24 cellular contexts compared by ENCODE assay signal in the genomic region with DNA sequence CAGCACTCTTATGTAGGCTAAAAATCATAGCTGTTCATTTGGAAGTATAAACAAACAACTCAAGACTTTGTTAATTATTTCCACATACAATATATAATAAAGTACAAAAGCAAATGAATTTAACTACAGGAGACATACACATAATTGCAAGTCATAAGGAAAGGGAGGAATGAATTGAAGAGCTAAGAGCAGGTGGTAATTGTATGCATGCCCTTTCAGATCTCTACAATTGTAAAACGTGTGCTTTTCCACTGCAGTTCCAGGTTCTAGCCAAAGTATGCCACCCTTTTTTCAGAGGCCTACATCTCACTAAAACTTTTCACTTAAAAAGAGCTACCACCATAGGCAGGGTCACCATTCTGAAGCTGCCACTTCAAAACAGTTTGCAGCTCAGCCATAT.
"Had no signal": no experiment of that assay in that cellular context is flagged by ENCODE, and none has a peak within 500 bp of the region (broad histone marks: within the 10 kb centered on the region; RNA-seq: fewer than 3 reads in every experiment).

No MANE protein-coding gene starts in this region.

- H3K9me3 Mint-ChIP-seq: IgD-negative memory B cell had no signal

- H3K9ac ChIP-seq: KMS-11 had no signal

- H3K27me3 Mint-ChIP-seq: IgD-negative memory B cell had no signal

- H3K27ac Mint-ChIP-seq: IgD-negative memory B cell had no signal

- H3K4me2 ChIP-seq: KMS-11 had no signal

- H3K4me1 ChIP-seq: SJSA1 had no signal

- H3K4me1 Mint-ChIP-seq: IgD-negative memory B cell had no signal

- H3K9me3 ChIP-seq: SJSA1 had no signal

- H3K27me3 ChIP-seq: SJSA1 had no signal

- FAIRE-seq: HepG2, K562, RCC 7860 had no signal

- DNase-seq: Kasumi-1, MV-4-11, NCI-H1048, NCI-H1105, NCI-H1436 treated with DMSO at 0.1 percent for 48 hours, NCI-H1694, NCI-H187 treated with DMSO at 0.1 percent for 48 hours, NCI-H2029 treated with DMSO at 0.1 percent for 48 hours, NCI-H2171 treated with DMSO at 0.1 percent for 48 hours, NCI-H226, NCI-H446, NCI-H510A, NCI-H524 treated with DMSO at 0.1 percent for 48 hours, NCI-H82, Right ventricle myocardium superior, RPMI8226, SIG-M5 had no signal

- H3K4me3 Mint-ChIP-seq: IgD-negative memory B cell had no signal

- H3K27ac ChIP-seq: KMS-11, SJSA1, SK-N-MC had no signal

- H3K4me3 ChIP-seq: K562, SJSA1, SK-N-MC had no signal
